In the genomic region with DNA sequence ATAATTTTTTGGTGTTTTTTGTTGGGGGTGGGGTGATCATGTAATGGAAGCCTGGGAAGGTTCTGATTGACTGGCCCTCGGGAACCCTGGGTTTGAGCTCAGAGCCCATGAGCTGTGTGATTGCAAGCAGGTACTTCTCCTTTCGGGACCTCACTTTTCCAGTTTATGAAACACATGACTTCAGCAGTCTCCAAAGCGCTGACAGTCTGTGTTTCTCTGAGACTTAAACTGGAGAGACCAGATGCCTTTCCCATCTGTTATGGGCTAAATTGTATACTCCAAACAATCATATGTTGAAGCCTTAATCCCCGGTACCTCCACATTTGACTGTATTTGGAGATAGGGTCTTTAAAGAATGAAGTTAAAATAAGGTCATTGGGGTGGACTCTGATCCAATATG, we compare ENCODE assay signal across 12 cellular contexts.
"Had no signal": no experiment of that assay in that cellular context is flagged by ENCODE, and none has a peak within 500 bp of the region (broad histone marks: within the 10 kb centered on the region; RNA-seq: fewer than 3 reads in every experiment).

No MANE protein-coding gene starts in this region.

- H3K27me3 ChIP-seq: dorsolateral prefrontal cortex, tibial nerve had no signal

- H3K36me3 ChIP-seq: tibial nerve had no signal

- H3K9me3 ChIP-seq: tibial nerve had no signal

- H3K27ac ChIP-seq: tibial nerve had no signal

- H3K4me3 Mint-ChIP-seq: activated CD4-positive, alpha-beta T cell treated with anti-CD3 and anti-CD28 coated beads, Interleukin-2, amount 10 ng/mL, durations not matched to agents 7 days and 5 days; activated naive CD4-positive, alpha-beta T cell treated with anti-CD3 and anti-CD28 coated beads, Interleukin-2, amount 50 U/mL, for 24 hours; activated T-cell treated with anti-CD3 and anti-CD28 coated beads, Interleukin-2, amount 50 U/mL, for 72 hours; natural killer cell had no signal

- H3K4me1 Mint-ChIP-seq: activated CD4-positive, alpha-beta T cell treated with anti-CD3 and anti-CD28 coated beads, Interleukin-2, amount 10 ng/mL, durations not matched to agents 7 days and 5 days; activated naive CD4-positive, alpha-beta T cell treated with anti-CD3 and anti-CD28 coated beads, Interleukin-2, amount 50 U/mL, for 24 hours; natural killer cell had no signal

- DNase-seq: activated CD4-positive, alpha-beta T cell treated with anti-CD3 and anti-CD28 coated beads, Interleukin-2, amount 10 ng/mL, durations not matched to agents 7 days and 5 days; activated CD4-positive, CD25-positive, alpha-beta regulatory T cell; activated CD8-positive, alpha-beta memory T cell treated with anti-CD3 and anti-CD28 coated beads, Interleukin-2, amount 50 U/mL, for 4 hours; activated gamma-delta T cell; activated T-cell treated with anti-CD3 and anti-CD28 coated beads, Interleukin-2, amount 50 U/mL, for 72 hours; natural killer cell; posterior cingulate gyrus; stimulated activated CD4-positive, alpha-beta T cell treated with anti-CD3 and anti-CD28 coated beads, Interleukin-1b, Interleukin-23, amount 100 ng/mL, for 48 hours; stimulated activated naive CD8-positive, alpha-beta T cell treated with anti-CD3 and anti-CD28 coated beads, Interleukin-15, Interleukin-2, amounts not matched to agents 100 U/mL and 50 U/mL, for 24 hours had no signal

- H3K4me3 ChIP-seq: dorsolateral prefrontal cortex, tibial nerve had no signal

- H3K36me3 Mint-ChIP-seq: activated naive CD4-positive, alpha-beta T cell treated with anti-CD3 and anti-CD28 coated beads, Interleukin-2, amount 50 U/mL, for 24 hours; natural killer cell had no signal

- H3K27me3 Mint-ChIP-seq: activated CD4-positive, alpha-beta T cell treated with anti-CD3 and anti-CD28 coated beads, Interleukin-2, amount 10 ng/mL, durations not matched to agents 7 days and 5 days; activated naive CD4-positive, alpha-beta T cell treated with anti-CD3 and anti-CD28 coated beads, Interleukin-2, amount 50 U/mL, for 24 hours had no signal

- H3K27ac Mint-ChIP-seq: activated CD4-positive, alpha-beta T cell treated with anti-CD3 and anti-CD28 coated beads, Interleukin-2, amount 10 ng/mL, durations not matched to agents 7 days and 5 days; activated naive CD4-positive, alpha-beta T cell treated with anti-CD3 and anti-CD28 coated beads, Interleukin-2, amount 50 U/mL, for 24 hours; activated T-cell treated with anti-CD3 and anti-CD28 coated beads, Interleukin-2, amount 50 U/mL, for 72 hours; natural killer cell had no signal

- ATAC-seq: activated T-cell treated with anti-CD3 and anti-CD28 coated beads, Interleukin-2, amount 50 U/mL, for 72 hours; natural killer cell; stimulated activated naive CD8-positive, alpha-beta T cell treated with anti-CD3 and anti-CD28 coated beads, Interleukin-15, Interleukin-2, amounts not matched to agents 100 U/mL and 50 U/mL, for 24 hours had no signal

- H3K9me3 Mint-ChIP-seq: activated naive CD4-positive, alpha-beta T cell treated with anti-CD3 and anti-CD28 coated beads, Interleukin-2, amount 50 U/mL, for 24 hours had no signal
